22 cellular contexts compared by ENCODE assay signal in genomic region chr11:3083321-3083720, GRCh38. TPM values are rescaled to one million over a fixed set of nuclear protein-coding genes. Genes with fewer than 3 reads are reported as not detected.
DNase-seq lines count a peak whose midpoint lies in the region; ATAC-seq, FAIRE-seq and TF ChIP-seq lines count a peak whose summit lies in the region.
"Had no signal": no experiment of that assay in that cellular context is flagged by ENCODE, and none has a peak within 500 bp of the region (broad histone marks: within the 10 kb centered on the region; RNA-seq: fewer than 3 reads in every experiment).

No MANE protein-coding gene starts in this region.

- H2AFZ ChIP-seq in trophoblast cell (ENCODE audit: insufficient read depth, low read length, poor library complexity): no peak overlapping the region

- no peak overlapping the region for H3K4me3 ChIP-seq in kidney (ENCODE audit: low read length in 2 of 2)
- H3K4me3 ChIP-seq in trophoblast cell (ENCODE audit: low read depth, low read length): no peak overlapping the region
- H3K4me3 ChIP-seq: BLaER1 treated with 17β-estradiol and CSF1 and Interleukin-3, amounts not matched to agents 10 nM and 100 nM had no signal

- no peaks in the 10 kb centered on the region for H3K27me3 ChIP-seq in trophoblast cell (ENCODE audit: insufficient read depth, low read length)
- H3K27me3 ChIP-seq: BLaER1 treated with 17β-estradiol and CSF1 and Interleukin-3, amounts not matched to agents 10 nM and 100 nM had no signal

- H3K4ac ChIP-seq in trophoblast cell (ENCODE audit: low read depth, low read length): no peak overlapping the region

- H2BK120ac ChIP-seq in trophoblast cell (ENCODE audit: insufficient read depth, low read length, poor library complexity): no peak overlapping the region

- no peak overlapping the region for H4K91ac ChIP-seq in trophoblast cell (ENCODE audit: low read depth, low read length)

- no peak overlapping the region for H3K23ac ChIP-seq in trophoblast cell (ENCODE audit: low read length)

- DNase-seq in cardiac septum (ENCODE audit: low spot score) (peak; percentile 53), left ventricle myocardium superior (no peak), kidney (peak; percentile 19), trophoblast cell (no peak), AG20443 (ENCODE audit: low spot score) (no peak)
- DNase-seq in stimulated activated CD4-positive, alpha-beta T cell treated with anti-CD3 and anti-CD28 coated beads, Interleukin-4, amount 100 ng/mL, for 4 hours: no peak
- DNase-seq: 8988T; ACHN; AML-193; Caco-2; Calu3; CD4-positive, alpha-beta T cell; CD8-positive, alpha-beta T cell; DMS79 treated with DMSO at 0.1 percent for 48 hours; GF-D8 had no signal

- no peaks in the 10 kb centered on the region for H3K79me2 ChIP-seq in trophoblast cell (ENCODE audit: control insufficient read depth, insufficient read depth, low read length, poor library complexity)

- no peak overlapping the region for H4K12ac ChIP-seq in trophoblast cell (ENCODE audit: low read depth, low read length)

- no peak for TF ChIP-seq CTCF in kidney (IDR thresholded peaks at IDR 0.05; ENCODE audit: borderline replicate concordance, extremely low read depth, insufficient read depth)

- WGBS in trophoblast cell (ENCODE audit: extremely low coverage, insufficient coverage, insufficient read length): no CpG with 5 or more reads among the region's 8 CpGs

- no peak for ATAC-seq in left ventricle myocardium superior
- ATAC-seq: CD8-positive, alpha-beta T cell had no signal

- no peak overlapping the region for H2BK5ac ChIP-seq in trophoblast cell (ENCODE audit: low read depth, low read length, poor library complexity)

- H4K8ac ChIP-seq in trophoblast cell (ENCODE audit: low read depth, low read length): no peak overlapping the region

- H3K36me3 ChIP-seq in kidney (ENCODE audit: control insufficient read depth in 1 of 2, insufficient read depth in 2 of 2, low read length in 2 of 2) (no peaks in the 10 kb centered on the region), trophoblast cell (ENCODE audit: control insufficient read depth in 1 of 2, insufficient read depth in 2 of 2, low read length in 2 of 2) (peaks cover 2 to 9% of the 10 kb centered on the region in 2 experiments)
- H3K36me3 ChIP-seq: BLaER1 treated with 17β-estradiol and CSF1 and Interleukin-3, amounts not matched to agents 10 nM and 100 nM had no signal

- no peak overlapping the region for H3K18ac ChIP-seq in trophoblast cell (ENCODE audit: low read length)

- FAIRE-seq in kidney (lab: Jason Lieb, UNC): no peak
- FAIRE-seq: A204.1, D721Med, G401.6, GM12891, GM19239 had no signal

- H3K27ac ChIP-seq in kidney (ENCODE audit: low read depth in 2 of 2, low read length in 2 of 2): no peak overlapping the region
- H3K27ac ChIP-seq in trophoblast cell (ENCODE audit: low read depth, low read length): no peak overlapping the region
- H3K27ac ChIP-seq: BLaER1 treated with 17β-estradiol and CSF1 and Interleukin-3, amounts not matched to agents 10 nM and 100 nM; C4-2B had no signal

- H3K79me1 ChIP-seq in trophoblast cell (ENCODE audit: low read length): no peaks in the 10 kb centered on the region

- H3K4me1 ChIP-seq in kidney (ENCODE audit: control insufficient read depth in 1 of 2, insufficient read depth in 1 of 2, low read depth in 1 of 2, low read length in 2 of 2) (no peaks in the 10 kb centered on the region), trophoblast cell (ENCODE audit: control insufficient read depth in 1 of 2, insufficient read depth in 2 of 2, low read length in 2 of 2) (peaks cover 3% of the 10 kb centered on the region in 2 experiments)
- H3K4me1 ChIP-seq: Caco-2 had no signal

- H3K9me3 ChIP-seq in kidney (ENCODE audit: control insufficient read depth in 1 of 2, low read length in 2 of 2) (no peaks in the 10 kb centered on the region), trophoblast cell (ENCODE audit: insufficient read depth, low read depth, low read length) (peaks cover 3% of the 10 kb centered on the region)
- H3K9me3 ChIP-seq: BLaER1 treated with 17β-estradiol and CSF1 and Interleukin-3, amounts not matched to agents 10 nM and 100 nM; Caco-2 had no signal

- H3K14ac ChIP-seq in trophoblast cell (ENCODE audit: low read length): no peak overlapping the region

- intact Hi-C loops in cardiac septum (cut with DNase I) (no loop called here), left ventricle myocardium superior (cut with micrococcal nuclease) (no loop called here), kidney (cut with DNase I) (no loop called here)

- no peak overlapping the region for H3K4me2 ChIP-seq in trophoblast cell (ENCODE audit: low read length)
- H3K4me2 ChIP-seq: BLaER1 treated with 17β-estradiol and CSF1 and Interleukin-3, amounts not matched to agents 10 nM and 100 nM had no signal

- H2BK12ac ChIP-seq in trophoblast cell (ENCODE audit: low read length): no peak overlapping the region

- H2AK5ac ChIP-seq in trophoblast cell (ENCODE audit: low read length): no peak overlapping the region

- H3K9ac ChIP-seq in kidney (ENCODE audit: low read length in 2 of 2): no peak overlapping the region
- H3K9ac ChIP-seq in trophoblast cell (ENCODE audit: low read length): peak overlapping the region; percentile 28
- H3K9ac ChIP-seq: BLaER1 treated with 17β-estradiol and CSF1 and Interleukin-3, amounts not matched to agents 10 nM and 100 nM had no signal

RNA-seq across cellular contexts. Expression of gene CARS1, which starts 26.1 kb away (rescaled TPM):
- 17.1 TPM for total RNA-seq in cardiac septum
- total RNA-seq in left ventricle myocardium superior: 12.4 TPM
- 49.5 TPM for total RNA-seq in kidney
- 26.5 TPM for polyA plus RNA-seq in kidney (ENCODE audit: insufficient read depth, low read depth, low replicate concordance)
- 113 and 120 TPM in 2 replicates for polyA plus RNA-seq in trophoblast cell (2013)

Comparison
In these comparisons a context has a peak if more than half of its experiments do, and no peak if none do; other contexts are left out.
1. DNase-seq: peak in cardiac septum (single experiment) and kidney (single experiment); none in left ventricle myocardium superior (single experiment), trophoblast cell (0 of 2), AG20443 (single experiment) and stimulated activated CD4-positive, alpha-beta T cell treated with anti-CD3 and anti-CD28 coated beads, Interleukin-4, amount 100 ng/mL, for 4 hours (0 of 2).